ENCODE assay signal across 14 cellular contexts in the genomic region with DNA sequence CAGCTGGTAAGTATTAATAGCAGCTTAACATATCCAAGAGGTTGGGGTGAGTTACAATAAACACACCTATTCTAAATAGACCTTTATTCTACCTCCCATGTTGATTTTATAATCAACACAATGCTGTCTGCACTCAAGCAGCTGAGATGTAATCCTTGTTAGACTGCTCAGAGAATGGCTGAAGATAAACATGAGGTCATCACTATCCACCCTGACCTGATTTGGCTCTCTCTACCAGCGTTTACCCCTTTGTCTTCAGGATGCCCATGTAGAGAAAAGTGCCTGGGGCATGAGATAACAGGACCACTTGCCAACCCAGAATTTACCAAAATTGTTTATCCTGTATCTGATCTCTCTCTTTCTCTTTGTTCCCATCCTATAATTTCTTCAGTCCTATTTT.
"Had no signal": no experiment of that assay in that cellular context is flagged by ENCODE, and none has a peak within 500 bp of the region (broad histone marks: within the 10 kb centered on the region; RNA-seq: fewer than 3 reads in every experiment).

No MANE protein-coding gene starts in this region.

- H3K27ac ChIP-seq: ascending aorta, cardiac muscle cell, psoas muscle, upper lobe of right lung, WERI-Rb-1 had no signal

- H3K27me3 Mint-ChIP-seq: activated CD4-positive, alpha-beta T cell treated with anti-CD3 and anti-CD28 coated beads for 36 hours; activated naive CD8-positive, alpha-beta T cell treated with anti-CD3 and anti-CD28 coated beads, Interleukin-2, amount 50 U/mL, for 24 hours had no signal

- H3K9me3 ChIP-seq: ascending aorta, psoas muscle, upper lobe of right lung had no signal

- H3K9me3 Mint-ChIP-seq: nephron had no signal

- H3K36me3 ChIP-seq: ascending aorta, cardiac muscle cell, upper lobe of right lung, WERI-Rb-1 had no signal

- DNase-seq: activated CD4-positive, alpha-beta T cell treated with anti-CD3 and anti-CD28 coated beads for 36 hours; activated CD8-positive, alpha-beta memory T cell treated with anti-CD3 and anti-CD28 coated beads, Interleukin-2, amount 50 U/mL, for 48 hours; activated CD8-positive, alpha-beta T cell treated with anti-CD3 and anti-CD28 coated beads, Interleukin-2, amount 10 ng/mL, durations not matched to agents 7 days and 5 days; activated naive CD8-positive, alpha-beta T cell treated with anti-CD3 and anti-CD28 coated beads, Interleukin-2, amount 50 U/mL, for 24 hours; foreskin melanocyte; head of caudate nucleus; psoas muscle; stimulated activated CD4-positive, alpha-beta T cell treated with anti-CD3 and anti-CD28 coated beads, Interleukin-2, amount 100 ng/mL, for 48 hours; stimulated activated naive CD4-positive, alpha-beta T cell treated with Interleukin-2 at 50 U/mL for 16 hours; upper lobe of right lung; WERI-Rb-1 had no signal

- H3K27ac Mint-ChIP-seq: activated CD4-positive, alpha-beta T cell treated with anti-CD3 and anti-CD28 coated beads for 36 hours; activated CD8-positive, alpha-beta T cell treated with anti-CD3 and anti-CD28 coated beads, Interleukin-2, amount 10 ng/mL, durations not matched to agents 7 days and 5 days; activated naive CD8-positive, alpha-beta T cell treated with anti-CD3 and anti-CD28 coated beads, Interleukin-2, amount 50 U/mL, for 24 hours; nephron had no signal

- H3K4me3 ChIP-seq: ascending aorta, cardiac muscle cell, psoas muscle, upper lobe of right lung had no signal

- H3K4me3 Mint-ChIP-seq: activated CD4-positive, alpha-beta T cell treated with anti-CD3 and anti-CD28 coated beads for 36 hours; activated CD8-positive, alpha-beta T cell treated with anti-CD3 and anti-CD28 coated beads, Interleukin-2, amount 10 ng/mL, durations not matched to agents 7 days and 5 days; activated naive CD8-positive, alpha-beta T cell treated with anti-CD3 and anti-CD28 coated beads, Interleukin-2, amount 50 U/mL, for 24 hours; nephron had no signal

- H3K4me1 ChIP-seq: ascending aorta, psoas muscle, upper lobe of right lung had no signal

- H3K4me1 Mint-ChIP-seq: activated CD4-positive, alpha-beta T cell treated with anti-CD3 and anti-CD28 coated beads for 36 hours; activated naive CD8-positive, alpha-beta T cell treated with anti-CD3 and anti-CD28 coated beads, Interleukin-2, amount 50 U/mL, for 24 hours; nephron had no signal
